In the genomic region with DNA sequence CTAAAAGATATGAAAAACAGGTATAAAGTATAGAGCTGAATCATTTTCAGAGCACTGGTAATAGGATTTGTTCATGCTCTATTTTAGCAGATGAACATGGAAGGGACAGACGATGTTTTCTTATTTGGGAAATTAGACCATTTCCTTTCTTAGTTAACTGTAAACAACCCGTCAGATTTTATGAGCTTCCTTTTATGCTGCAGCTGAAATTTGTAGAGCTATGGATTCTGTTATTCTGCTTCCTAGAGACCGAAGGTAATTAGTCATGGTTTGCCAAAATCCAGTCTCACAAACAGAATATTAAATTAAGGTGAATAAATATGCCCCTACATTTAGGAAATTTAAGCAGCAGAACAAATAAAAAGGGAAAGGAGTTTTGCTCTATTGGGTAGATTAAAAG, we compare ENCODE assay signal across 12 cellular contexts.
"Had no signal": no experiment of that assay in that cellular context is flagged by ENCODE, and none has a peak within 500 bp of the region (broad histone marks: within the 10 kb centered on the region; RNA-seq: fewer than 3 reads in every experiment).

No MANE protein-coding gene starts in this region.

- H3K4me3 ChIP-seq: upper lobe of right lung had no signal

- H3K4me1 ChIP-seq: upper lobe of right lung had no signal

- H3K9me3 ChIP-seq: upper lobe of right lung had no signal

- H3K27me3 ChIP-seq: upper lobe of right lung had no signal

- H3K27ac ChIP-seq: upper lobe of right lung had no signal

- ATAC-seq: upper lobe of right lung had no signal

- H3K36me3 ChIP-seq: upper lobe of right lung had no signal

- DNase-seq: activated B cell treated with CpG ODN at 0.5 μM for 24 hours; activated CD4-positive, alpha-beta memory T cell treated with anti-CD3 and anti-CD28 coated beads for 36 hours; activated CD4-positive, alpha-beta T cell treated with anti-CD3 and anti-CD28 coated beads for 4 hours; activated gamma-delta T cell treated with Interleukin-2 at 50 U/mL for 16 hours; activated T-cell treated with anti-CD3 and anti-CD28 coated beads for 4 hours; occipital lobe; posterior cingulate gyrus; stimulated activated CD4-positive, alpha-beta T cell treated with anti-CD3 and anti-CD28 coated beads, Interleukin-12 subunit alpha, Interleukin-12 subunit beta, amount 100 ng/mL, for 4 hours; stimulated activated CD4-positive, alpha-beta T cell treated with anti-CD3 and anti-CD28 coated beads, Interleukin-1b, Interleukin-23, amount 100 ng/mL, for 48 hours; stimulated activated CD8-positive, alpha-beta memory T cell treated with anti-CD3 and anti-CD28 coated beads, Interleukin-4, amount 100 ng/mL, for 48 hours; stimulated activated naive CD4-positive, alpha-beta T cell; upper lobe of right lung had no signal
